ENCODE assay signal across 14 cellular contexts in the genomic region with DNA sequence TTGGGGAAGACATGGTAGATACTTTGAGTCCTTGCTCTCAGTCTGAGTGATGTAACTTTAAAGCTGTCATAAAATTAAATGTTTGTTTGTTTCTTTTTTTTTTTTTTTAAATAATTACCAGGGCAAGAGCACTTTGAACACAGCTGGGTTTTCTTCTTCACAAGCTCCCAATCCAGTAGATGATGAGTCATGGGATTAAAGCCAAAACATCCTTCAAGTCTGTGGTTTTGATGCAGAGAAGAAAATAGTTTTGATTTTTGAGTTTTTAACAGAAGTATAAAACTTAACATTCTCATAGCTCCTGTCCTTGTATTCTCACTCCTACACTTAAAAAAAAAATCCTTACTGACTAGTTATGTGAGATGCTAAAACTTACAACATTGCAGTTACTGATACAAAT. TPM values are rescaled to one million over a fixed set of nuclear protein-coding genes. Genes with fewer than 3 reads are reported as not detected.
A peak's percentile ranks its signal among the peaks of the same experiment; 100 is the strongest.
DNase-seq lines count a peak whose midpoint lies in the region; ATAC-seq and TF ChIP-seq lines count a peak whose summit lies in the region.
"Had no signal": no experiment of that assay in that cellular context is flagged by ENCODE, and none has a peak within 500 bp of the region (broad histone marks: within the 10 kb centered on the region; RNA-seq: fewer than 3 reads in every experiment).

No MANE protein-coding gene starts in this region.

- H3K9me3 ChIP-seq in MG63, result no peaks in the 10 kb centered on the region
- H3K9me3 ChIP-seq: Caco-2, heart right ventricle, Peyer's patch, thoracic aorta had no signal

- in situ Hi-C loops in astrocyte of the spinal cord (cut with HindIII; ENCODE audit: low sequenced_read_pairs), result no loop called here

- H3K4me3 ChIP-seq in AG10803 (ENCODE audit: low read length) (no peak overlapping the region), astrocyte of the spinal cord (ENCODE audit: low read depth, low read length) (no peak overlapping the region), MG63 (no peak overlapping the region)
- H3K4me3 ChIP-seq: heart right ventricle, Peyer's patch, thoracic aorta had no signal

- no peaks in the 10 kb centered on the region for H3K27me3 ChIP-seq in MG63
- H3K27me3 ChIP-seq: Peyer's patch had no signal

- ATAC-seq in Right ventricle myocardium inferior (no peak), GM21515 (IDR thresholded peaks at IDR 0.05; ENCODE audit: unreplicated experiment) (no peak)
- ATAC-seq: heart right ventricle had no signal

- H3K36me3 ChIP-seq in MG63, result no peaks in the 10 kb centered on the region
- H3K36me3 ChIP-seq: heart right ventricle, Peyer's patch, thoracic aorta had no signal

- peak; percentile 92 for DNase-seq in AG10803 (ENCODE audit: low read depth)
- peak; percentile 82 for DNase-seq in HT1080 (ENCODE audit: low read depth)
- DNase-seq in astrocyte of the spinal cord (ENCODE audit: low read depth, low spot score), result peak; percentile 90
- peak; percentile 97 for DNase-seq in iris pigment epithelial cell (ENCODE audit: low read depth)
- DNase-seq in Right ventricle myocardium inferior (ENCODE audit: missing footprints), result no peak
- DNase-seq in MG63, result no peak
- no peak for DNase-seq in stimulated activated CD4-positive, alpha-beta T cell treated with anti-CD3 and anti-CD28 coated beads, Interleukin-4, amount 100 ng/mL, for 4 hours
- DNase-seq: activated B cell treated with CpG ODN at 0.5 μM for 24 hours, Caco-2, heart right ventricle, midbrain, Peyer's patch had no signal

- intact Hi-C loops in Right ventricle myocardium inferior (cut with DNase I), result no loop called here

- TF ChIP-seq CTCF in AG10803 (conservative IDR thresholded peaks at IDR 0.05; ENCODE audit: low read length) (no peak), astrocyte of the spinal cord (IDR thresholded peaks at IDR 0.05; ENCODE audit: low read depth, low read length) (no peak)

RNA-seq across cellular contexts. Expression of a gene that starts 34.8 kb away (rescaled TPM):
- 6.9 and 7.8 TPM in 2 replicates for total RNA-seq in HT1080 (2014; rRNA removed; shearing (Covaris generic))
- 7.3 and 10.2 TPM in 2 replicates for polyA plus RNA-seq in HT1080 (2015; cell fraction: cytosol; rRNA removed)
- 11.8 and 14.1 TPM in 2 replicates for polyA plus RNA-seq in HT1080 (2015; cell fraction: nucleus; rRNA removed)
- total RNA-seq in Right ventricle myocardium inferior, result not detected
- 0.63 TPM in 1 of 2 replicates, not detected in the other for total RNA-seq in MG63 (2014; rRNA removed; shearing (Covaris generic); ENCODE audit: low replicate concordance)
- total RNA-seq: activated B cell treated with CpG ODN at 0.5 μM for 24 hours, Caco-2, Peyer's patch had no signal

Comparison
In these comparisons a context has a peak if more than half of its experiments do, and no peak if none do; other contexts are left out.
1. DNase-seq: peak in AG10803 (single experiment), HT1080 (single experiment), astrocyte of the spinal cord (single experiment) and iris pigment epithelial cell (single experiment); none in Right ventricle myocardium inferior (single experiment), MG63 (single experiment) and stimulated activated CD4-positive, alpha-beta T cell treated with anti-CD3 and anti-CD28 coated beads, Interleukin-4, amount 100 ng/mL, for 4 hours (0 of 2).